20 cellular contexts compared by ENCODE assay signal in genomic region chr15:101122806-101123205, GRCh38.
DNase-seq lines count a peak whose midpoint lies in the region; ATAC-seq and TF ChIP-seq lines count a peak whose summit lies in the region.
"Had no signal": no experiment of that assay in that cellular context is flagged by ENCODE, and none has a peak within 500 bp of the region (broad histone marks: within the 10 kb centered on the region; RNA-seq: fewer than 3 reads in every experiment).

No MANE protein-coding gene starts in this region.

- H4K20me1 ChIP-seq in GM23248 (ENCODE audit: insufficient read depth), result no peaks in the 10 kb centered on the region

- H3K9ac ChIP-seq in GM23248 (no peak overlapping the region), neuronal stem cell (ENCODE audit: low read depth, low read length, poor library complexity) (no peak overlapping the region)

- no peaks in the 10 kb centered on the region for H3K9me3 Mint-ChIP-seq in activated CD4-positive, alpha-beta T cell treated with anti-CD3 and anti-CD28 coated beads, Interleukin-2, amount 10 ng/mL, durations not matched to agents 24 days and 14 days
- H3K9me3 Mint-ChIP-seq in activated naive CD8-positive, alpha-beta T cell treated with anti-CD3 and anti-CD28 coated beads, Interleukin-2, amount 50 U/mL, for 24 hours, result peaks cover 2% of the 10 kb centered on the region
- H3K9me3 Mint-ChIP-seq in WTC11, result peaks cover 10% of the 10 kb centered on the region

- no peaks in the 10 kb centered on the region for H3K79me2 ChIP-seq in GM23248 (ENCODE audit: insufficient read depth)

- in situ Hi-C loops in GM23248 (cut with MboI), result no loop called here

- H3K9me2 ChIP-seq in GM23248 (ENCODE audit: insufficient read depth), result no peaks in the 10 kb centered on the region

- no peak for DNase-seq in activated CD4-positive, alpha-beta T cell treated with anti-CD3 and anti-CD28 coated beads, Interleukin-2, amount 10 ng/mL, durations not matched to agents 24 days and 14 days
- DNase-seq in activated CD4-positive, alpha-beta T cell treated with anti-CD3 and anti-CD28 coated beads for 48 hours, result no peak
- DNase-seq in GM23248 (no peak), neuronal stem cell (ENCODE audit: low spot score) (no peak), WTC11 (ENCODE audit: low spot score) (no peak), NCI-H146 treated with DMSO at 0.1 percent for 48 hours (lab: John Stamatoyannopoulos, UW; ENCODE audit: unreplicated experiment) (no peak)
- no peak for DNase-seq in activated naive CD8-positive, alpha-beta T cell treated with anti-CD3 and anti-CD28 coated beads, Interleukin-2, amount 50 U/mL, for 24 hours
- DNase-seq: activated CD4-positive, alpha-beta T cell treated with anti-CD3 and anti-CD28 coated beads, Interleukin-2, amount 50 U/mL, for 48 hours; activated T-cell treated with anti-CD3 and anti-CD28 coated beads, Interleukin-2, amount 50 U/mL, for 48 hours; dermis blood vessel endothelial cell; DMS 273 treated with DMSO at 0.1 percent for 48 hours; heart right ventricle; mucosa of descending colon; NCI-H1417; NCI-H524 treated with DMSO at 0.1 percent for 48 hours; retina; testis had no signal

- H3K36me3 ChIP-seq in GM23248 (ENCODE audit: low read depth), result no peaks in the 10 kb centered on the region
- H3K36me3 ChIP-seq in neuronal stem cell (replicated peaks in 1 of 2; ENCODE audit: control insufficient read depth in 2 of 2, insufficient read depth in 2 of 2, low read length in 2 of 2), result no peaks in the 10 kb centered on the region
- H3K36me3 ChIP-seq: heart right ventricle had no signal

- H3K4me3 Mint-ChIP-seq in activated CD4-positive, alpha-beta T cell treated with anti-CD3 and anti-CD28 coated beads, Interleukin-2, amount 10 ng/mL, durations not matched to agents 24 days and 14 days, result peak overlapping the region; percentile 80
- no peak overlapping the region for H3K4me3 Mint-ChIP-seq in activated naive CD8-positive, alpha-beta T cell treated with anti-CD3 and anti-CD28 coated beads, Interleukin-2, amount 50 U/mL, for 24 hours
- H3K4me3 Mint-ChIP-seq in WTC11, result no peak overlapping the region

- no peak overlapping the region for H3K4me3 ChIP-seq in GM23248
- no peak overlapping the region for H3K4me3 ChIP-seq in neuronal stem cell (ENCODE audit: low read length in 2 of 2)
- H3K4me3 ChIP-seq: A549, mucosa of descending colon, testis had no signal

- H3K14ac ChIP-seq in neuronal stem cell (ENCODE audit: low read length), result no peak overlapping the region

- no peak overlapping the region for H2BK5ac ChIP-seq in neuronal stem cell (ENCODE audit: low read length)

- H4K8ac ChIP-seq in neuronal stem cell (ENCODE audit: low read depth, low read length), result no peak overlapping the region

- peak overlapping the region; percentile 40 for H2AK5ac ChIP-seq in neuronal stem cell (ENCODE audit: low read depth, low read length)

- POLR2A ChIA-PET in WTC11 (lab: Charles Lee), result no interaction called here

- WGBS in GM23248 (ENCODE audit: low coverage in 1 of 2, low lambda C conversion rate in 2 of 2, missing lambda C conversion rate in 2 of 2), 2 experiments, result 85 to 96% methylated on average over 6 to 8 of the region's 8 CpGs
- no CpG with 5 or more reads among the region's 8 CpGs for WGBS in neuronal stem cell (ENCODE audit: extremely low coverage in 2 of 2, insufficient read length in 2 of 2, insufficient replicate concordance in 1 of 2), 2 donors

- H2BK12ac ChIP-seq in neuronal stem cell (ENCODE audit: low read length), result no peak overlapping the region

- no peak overlapping the region for H2BK15ac ChIP-seq in neuronal stem cell (ENCODE audit: low read length)

- H3K27ac ChIP-seq in GM23248 (peak overlapping the region; percentile 98), neuronal stem cell (replicated peaks; ENCODE audit: low read length) (no peak overlapping the region)
- H3K27ac ChIP-seq: A549, C4-2B had no signal

- ATAC-seq in activated naive CD8-positive, alpha-beta T cell treated with anti-CD3 and anti-CD28 coated beads, Interleukin-2, amount 50 U/mL, for 24 hours, result no peak
- ATAC-seq in GM21619 (IDR thresholded peaks at IDR 0.05; ENCODE audit: unreplicated experiment), result no peak
- ATAC-seq in WTC11, result no peak
- ATAC-seq: mucosa of descending colon had no signal

- peaks cover 53% of the 10 kb centered on the region for H3K4me1 ChIP-seq in GM23248 (ENCODE audit: insufficient read depth)
- H3K4me1 ChIP-seq in neuronal stem cell (ENCODE audit: control insufficient read depth in 2 of 2, insufficient read depth in 1 of 2, low read depth in 1 of 2, low read length in 2 of 2), result peaks cover 17 to 19% of the 10 kb centered on the region in 2 donors
- H3K4me1 ChIP-seq: A549 had no signal

- H4K91ac ChIP-seq in neuronal stem cell (ENCODE audit: low read depth, low read length, poor library complexity), result no peak overlapping the region

- H3K36me3 Mint-ChIP-seq in activated CD4-positive, alpha-beta T cell treated with anti-CD3 and anti-CD28 coated beads, Interleukin-2, amount 10 ng/mL, durations not matched to agents 24 days and 14 days (ENCODE audit: low read depth), result peaks cover 5% of the 10 kb centered on the region
- peaks cover 5% of the 10 kb centered on the region for H3K36me3 Mint-ChIP-seq in activated naive CD8-positive, alpha-beta T cell treated with anti-CD3 and anti-CD28 coated beads, Interleukin-2, amount 50 U/mL, for 24 hours (ENCODE audit: low read depth)
- peaks cover 5% of the 10 kb centered on the region for H3K36me3 Mint-ChIP-seq in WTC11

- H3K27me3 ChIP-seq in GM23248 (replicated peaks; ENCODE audit: insufficient read depth), result no peaks in the 10 kb centered on the region
- H3K27me3 ChIP-seq in neuronal stem cell (ENCODE audit: control insufficient read depth in 3 of 3, insufficient read depth in 3 of 3, low read depth in 1 of 3, low read length in 3 of 3), result peaks cover 0 to 5% (median 0%) of the 10 kb centered on the region in 3 experiments
- H3K27me3 ChIP-seq: heart right ventricle, testis had no signal

- H3K79me1 ChIP-seq in neuronal stem cell (ENCODE audit: low read depth, low read length), result peaks cover 2% of the 10 kb centered on the region

- no peak for TF ChIP-seq CTCF in WTC11 (IDR thresholded peaks at IDR 0.05)

- intact Hi-C loops in activated CD4-positive, alpha-beta T cell treated with anti-CD3 and anti-CD28 coated beads, Interleukin-2, amount 10 ng/mL, durations not matched to agents 24 days and 14 days (cut with micrococcal nuclease), result no loop called here

- H3K4me1 Mint-ChIP-seq in activated CD4-positive, alpha-beta T cell treated with anti-CD3 and anti-CD28 coated beads, Interleukin-2, amount 10 ng/mL, durations not matched to agents 24 days and 14 days, result peaks cover 62% of the 10 kb centered on the region
- peaks cover 57% of the 10 kb centered on the region for H3K4me1 Mint-ChIP-seq in activated naive CD8-positive, alpha-beta T cell treated with anti-CD3 and anti-CD28 coated beads, Interleukin-2, amount 50 U/mL, for 24 hours
- H3K4me1 Mint-ChIP-seq in WTC11, result peaks cover 41% of the 10 kb centered on the region

- H2AFZ ChIP-seq in GM23248 (no peak overlapping the region), neuronal stem cell (ENCODE audit: low read length) (no peak overlapping the region)

- H3K23ac ChIP-seq in neuronal stem cell (ENCODE audit: low read depth, low read length, poor library complexity), result no peak overlapping the region

- H3K4ac ChIP-seq in neuronal stem cell (ENCODE audit: low read length), result no peak overlapping the region

- H3K18ac ChIP-seq in neuronal stem cell (ENCODE audit: low read length), result no peak overlapping the region

- no peaks in the 10 kb centered on the region for H3K27me3 Mint-ChIP-seq in activated CD4-positive, alpha-beta T cell treated with anti-CD3 and anti-CD28 coated beads, Interleukin-2, amount 10 ng/mL, durations not matched to agents 24 days and 14 days
- no peaks in the 10 kb centered on the region for H3K27me3 Mint-ChIP-seq in activated naive CD8-positive, alpha-beta T cell treated with anti-CD3 and anti-CD28 coated beads, Interleukin-2, amount 50 U/mL, for 24 hours
- no peaks in the 10 kb centered on the region for H3K27me3 Mint-ChIP-seq in WTC11 (ENCODE audit: low read depth)

- H3K4me2 ChIP-seq in GM23248 (ENCODE audit: unreplicated experiment), result no peak overlapping the region
- H3K4me2 ChIP-seq in neuronal stem cell (ENCODE audit: insufficient read depth, low read length, poor library complexity, severe bottlenecking), result no peak overlapping the region
- H3K4me2 ChIP-seq: A549 had no signal

- H2BK120ac ChIP-seq in neuronal stem cell (ENCODE audit: low read depth, low read length), result no peak overlapping the region

- peak overlapping the region; percentile 22 for H3K27ac Mint-ChIP-seq in activated CD4-positive, alpha-beta T cell treated with anti-CD3 and anti-CD28 coated beads, Interleukin-2, amount 10 ng/mL, durations not matched to agents 24 days and 14 days
- H3K27ac Mint-ChIP-seq in activated naive CD8-positive, alpha-beta T cell treated with anti-CD3 and anti-CD28 coated beads, Interleukin-2, amount 50 U/mL, for 24 hours, result peak overlapping the region; percentile 73
- no peak overlapping the region for H3K27ac Mint-ChIP-seq in WTC11

- H3K9me3 ChIP-seq in GM23248 (ENCODE audit: low read depth) (no peaks in the 10 kb centered on the region), neuronal stem cell (replicated peaks in 1 of 2; ENCODE audit: control insufficient read depth in 2 of 2, insufficient read depth in 1 of 2, low read depth in 1 of 2, low read length in 2 of 2) (peaks cover 0 to under 1% of the 10 kb centered on the region in 2 donors)
- H3K9me3 ChIP-seq: heart right ventricle, mucosa of descending colon, testis had no signal

- CTCF ChIA-PET in WTC11 (lab: Charles Lee), result interaction anchor here (0.5 to 1.1 kb wide), 2 partner anchors 106 to 147 kb away, joined by 3 read pairs; no protein-coding TSS in a partner anchor

- H3F3A ChIP-seq in GM23248 (ENCODE audit: insufficient read depth), result peaks cover 49% of the 10 kb centered on the region

TF ChIP-seq in WTC11, 78 proteins besides CTCF, POLR2A, EP300 and RAD21 (continues in another document):
- no peak for TF ChIP-seq ZBTB43 (CRISPR knock-in tag; IDR thresholded peaks at IDR 0.05)
